ENCODE assay signal across 1 cellular context in genomic region chr4:93334003-93334402, GRCh38.
TF ChIP-seq lines count a peak whose summit lies in the region.

No MANE protein-coding gene starts in this region.

TF ChIP-seq in GM12878, 131 proteins besides CTCF, POLR2A, EP300 and RAD21 (continued from another document):
- TF ChIP-seq RELB (IDR thresholded peaks at IDR 0.05; ENCODE audit: low read depth) (0 out of 2 replicates have a peak, but pooled peaks have one; percentile 24), CREB1 (IDR thresholded peaks at IDR 0.05; ENCODE audit: low read depth) (no peak), NR2C1 (IDR thresholded peaks at IDR 0.05) (no peak), ZNF622 (IDR thresholded peaks at IDR 0.05) (no peak), RAD51 (IDR thresholded peaks at IDR 0.05) (no peak), CUX1 (IDR thresholded peaks at IDR 0.05; ENCODE audit: insufficient replicate concordance, low read depth, low read length) (peak; percentile 33), SIX5 (IDR thresholded peaks at IDR 0.05; ENCODE audit: low read depth, low read length, severe bottlenecking) (no peak), MEF2B (IDR thresholded peaks at IDR 0.05; ENCODE audit: partially characterized antibody, poor library complexity, severe bottlenecking) (peak; percentile 87), ZNF384 (IDR thresholded peaks at IDR 0.05; ENCODE audit: borderline replicate concordance, low read depth, low read length) (peak; percentile 38; the same call in 1 of the 2 replicates), KAT2A (conservative IDR thresholded peaks at IDR 0.05; ENCODE audit: control insufficient read depth, low read depth, low read length) (no peak), JUNB (IDR thresholded peaks at IDR 0.05) (no peak), ZNF687 (IDR thresholded peaks at IDR 0.05) (no peak), PML (IDR thresholded peaks at IDR 0.05; ENCODE audit: low read length) (no peak), BHLHE40 (IDR thresholded peaks at IDR 0.05; ENCODE audit: borderline replicate concordance in 1 of 2, low read depth in 2 of 2, low read length in 1 of 2) (peak in 1 of 2 experiments; percentile 19; a peak in 1 of 4 replicates), ZSCAN29 (IDR thresholded peaks at IDR 0.05) (peak; percentile 100)
